Comparison of ENCODE assay signal across 1 cellular context in the genomic region with DNA sequence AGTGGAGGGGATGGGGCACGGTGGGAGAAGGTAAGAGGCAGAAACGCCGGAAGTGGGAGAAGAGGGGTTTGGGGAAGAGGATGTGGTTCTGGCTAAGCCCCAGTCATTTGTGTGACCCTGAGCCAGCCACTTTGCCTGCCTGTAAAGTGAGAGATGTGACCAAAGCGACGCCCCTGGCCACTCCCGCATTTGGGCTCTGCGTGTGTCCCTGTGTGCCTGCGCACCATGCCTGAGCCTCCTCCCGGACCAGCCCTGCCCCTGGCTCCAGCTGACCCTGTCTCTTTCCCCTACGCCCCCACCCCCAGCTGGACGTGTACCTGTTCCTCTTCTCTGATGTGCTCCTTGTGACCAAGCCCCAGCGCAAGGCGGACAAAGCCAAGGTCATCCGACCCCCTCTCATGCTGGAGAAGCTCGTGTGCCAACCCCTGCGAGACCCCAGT.
TF ChIP-seq lines count a peak whose summit lies in the region.

No MANE protein-coding gene starts in this region.

TF ChIP-seq in endothelial cell of umbilical vein, 7 proteins besides CTCF, POLR2A, EP300 and RAD21:
- TF ChIP-seq POLR2AphosphoS5 (IDR thresholded peaks at IDR 0.05; ENCODE audit: insufficient read depth, low read depth, low read length), result no peak
